24 cellular contexts compared by ENCODE assay signal in the genomic region with DNA sequence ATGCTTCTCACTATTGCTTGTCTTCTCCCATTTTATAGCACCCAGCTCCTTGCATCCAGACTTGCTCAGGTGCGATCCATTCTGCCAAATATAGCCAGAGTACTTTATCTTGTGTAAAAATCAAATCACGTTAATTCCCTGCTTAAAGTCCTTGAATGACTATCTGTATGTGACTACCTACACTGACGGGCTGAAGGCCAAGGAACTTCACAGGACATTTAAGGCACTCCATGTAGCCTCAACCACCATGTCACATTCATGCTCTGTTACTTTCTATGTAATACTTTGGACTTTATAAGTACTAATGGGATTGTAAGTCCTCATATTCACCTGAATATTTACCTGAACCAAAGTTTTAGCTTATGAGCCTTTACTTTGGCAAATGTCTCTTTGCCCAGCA.
DNase-seq lines count a peak whose midpoint lies in the region; ATAC-seq and TF ChIP-seq lines count a peak whose summit lies in the region.
"Had no signal": no experiment of that assay in that cellular context is flagged by ENCODE, and none has a peak within 500 bp of the region (broad histone marks: within the 10 kb centered on the region; RNA-seq: fewer than 3 reads in every experiment).

No MANE protein-coding gene starts in this region.

- TF ChIP-seq CTCF in RWPE2 (IDR thresholded peaks at IDR 0.05; ENCODE audit: poor library complexity, severe bottlenecking) (no peak), neural progenitor cell (IDR thresholded peaks at IDR 0.05) (no peak)

- peaks cover 8% of the 10 kb centered on the region for H3F3A ChIP-seq in neural progenitor cell (ENCODE audit: low read depth)

- peak overlapping the region; percentile 8 for H3K27ac ChIP-seq in RWPE2 (ENCODE audit: poor library complexity, severe bottlenecking)
- no peak overlapping the region for H3K27ac ChIP-seq in neural progenitor cell
- H3K27ac ChIP-seq: A549, BLaER1 had no signal

- no peak overlapping the region for H3K9ac ChIP-seq in neural progenitor cell
- H3K9ac ChIP-seq: BLaER1 had no signal

- H3K36me3 ChIP-seq in RWPE2 (ENCODE audit: low read depth), result no peaks in the 10 kb centered on the region
- no peaks in the 10 kb centered on the region for H3K36me3 ChIP-seq in neural progenitor cell
- H3K36me3 ChIP-seq: BLaER1, MG63 had no signal

- peak; percentile 25; the same call in 1 of the 3 replicates for ATAC-seq in RWPE2 (ENCODE audit: low read depth)
- ATAC-seq in esophagus mucosa, result peak; percentile 64
- ATAC-seq: A549, SK-N-SH treated with all-trans-retinoic acid at 6 μM for 48 hours had no signal

- H3K4me3 ChIP-seq in RWPE2 (ENCODE audit: severe bottlenecking) (no peak overlapping the region), neural progenitor cell (no peak overlapping the region)
- H3K4me3 ChIP-seq: A549, BLaER1, MG63 had no signal

- no peak overlapping the region for H3K27ac Mint-ChIP-seq in neural progenitor cell
- H3K27ac Mint-ChIP-seq: CD8-positive, alpha-beta memory T cell had no signal

- peaks cover 21% of the 10 kb centered on the region for H3K4me1 ChIP-seq in RWPE2 (ENCODE audit: insufficient read depth, poor library complexity, severe bottlenecking)
- H3K4me1 ChIP-seq in neural progenitor cell, result peaks cover 21% of the 10 kb centered on the region
- H3K4me1 ChIP-seq: A549, BLaER1 had no signal

- peak overlapping the region; percentile 42 for H3K4me2 ChIP-seq in neural progenitor cell
- H3K4me2 ChIP-seq: A549, BLaER1 had no signal

- H3K27me3 Mint-ChIP-seq in neural progenitor cell (ENCODE audit: insufficient read depth, low read depth), result peaks cover 2% of the 10 kb centered on the region

- no peaks in the 10 kb centered on the region for H3K79me2 ChIP-seq in neural progenitor cell (ENCODE audit: low read depth)

- H3K27me3 ChIP-seq in RWPE2 (ENCODE audit: insufficient read depth, poor library complexity, severe bottlenecking), result no peaks in the 10 kb centered on the region
- H3K27me3 ChIP-seq in neural progenitor cell, result no peaks in the 10 kb centered on the region
- H3K27me3 ChIP-seq: BLaER1, MG63 had no signal

- H3K9me3 ChIP-seq in RWPE2 (ENCODE audit: severe bottlenecking), result no peaks in the 10 kb centered on the region
- no peaks in the 10 kb centered on the region for H3K9me3 ChIP-seq in neural progenitor cell (ENCODE audit: low read depth)
- H3K9me3 ChIP-seq: A549, BLaER1, MG63 had no signal

- H4K20me1 ChIP-seq in neural progenitor cell (ENCODE audit: low read depth), result no peaks in the 10 kb centered on the region
- H4K20me1 ChIP-seq: BLaER1 had no signal

- peak; percentile 32 for DNase-seq in DMS79 (lab: John Stamatoyannopoulos, UW)
- no peak for DNase-seq in RWPE2 (ENCODE audit: low spot score)
- no peak for DNase-seq in neural progenitor cell (ENCODE audit: low spot score)
- DNase-seq in Ammon's horn (ENCODE audit: low spot score), result no peak
- no peak for DNase-seq in activated CD4-positive, alpha-beta T cell treated with anti-CD3 and anti-CD28 coated beads for 48 hours
- DNase-seq in NCI-H748 (lab: John Stamatoyannopoulos, UW; ENCODE audit: unreplicated experiment), result no peak
- no peak for DNase-seq in activated CD8-positive, alpha-beta memory T cell treated with anti-CD3 and anti-CD28 coated beads, Interleukin-2, amount 50 U/mL, for 4 hours
- DNase-seq: CD8-positive, alpha-beta memory T cell; DND-41; H9; IMR-90; MG63; NCI-H1092 treated with DMSO at 0.1 percent for 48 hours; NCI-H146; NCI-H2081; NCI-H2171 treated with DMSO at 0.1 percent for 48 hours; NCI-H446; NCI-H69; NK-92 treated with Interleukin-12 subunit alpha and Interleukin-12 subunit beta, amount 100 ng/mL, for 24 hours; SIG-M5 had no signal

- H2AFZ ChIP-seq in neural progenitor cell (replicated peaks), result no peak overlapping the region

- H3K4me1 Mint-ChIP-seq in neural progenitor cell, result no peaks in the 10 kb centered on the region
- H3K4me1 Mint-ChIP-seq: CD8-positive, alpha-beta memory T cell had no signal

- no peaks in the 10 kb centered on the region for H3K36me3 Mint-ChIP-seq in neural progenitor cell
- H3K36me3 Mint-ChIP-seq: CD8-positive, alpha-beta memory T cell had no signal

- no peak overlapping the region for H3K4me3 Mint-ChIP-seq in neural progenitor cell
- H3K4me3 Mint-ChIP-seq: CD8-positive, alpha-beta memory T cell; H9 had no signal

- no peaks in the 10 kb centered on the region for H3K9me3 Mint-ChIP-seq in neural progenitor cell
- H3K9me3 Mint-ChIP-seq: H9 had no signal
